ENCODE assay signal across 8 cellular contexts in the genomic region with DNA sequence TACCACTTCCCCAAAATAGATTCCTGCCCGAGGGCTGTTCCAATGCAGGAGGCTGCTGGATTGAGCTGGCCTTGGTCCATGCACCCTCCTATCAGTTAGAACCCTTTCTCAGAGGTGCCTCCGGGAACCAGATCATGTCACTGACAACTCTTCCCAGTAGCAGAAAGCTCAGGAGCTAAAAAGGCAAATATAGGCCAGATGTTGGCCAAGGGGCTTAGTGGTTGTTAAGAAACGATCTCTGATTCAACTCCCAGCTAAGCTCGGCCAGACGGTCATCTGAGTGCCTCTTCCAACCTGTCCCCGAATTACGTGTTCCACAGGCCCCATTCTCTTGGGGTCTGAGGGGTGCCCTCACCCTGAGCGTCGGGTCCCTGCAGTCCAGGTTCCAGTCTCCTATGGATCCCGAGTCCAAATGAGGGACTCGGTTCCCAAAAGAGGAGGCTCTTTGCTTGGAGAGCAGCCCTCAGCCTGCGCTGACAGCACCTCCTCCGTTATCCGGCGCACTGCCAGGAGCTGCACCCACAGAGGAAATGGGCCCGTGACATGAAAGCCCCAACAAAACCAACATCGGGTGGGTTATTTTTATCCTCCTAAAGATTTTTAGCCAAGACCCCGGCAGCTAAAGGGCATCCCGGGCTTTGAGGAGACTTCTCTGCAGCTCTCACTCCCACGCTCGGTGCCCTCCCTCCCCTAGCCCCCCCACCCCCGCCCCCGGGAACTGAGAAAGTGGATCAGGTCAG.
DNase-seq lines count a peak whose midpoint lies in the region; ATAC-seq and TF ChIP-seq lines count a peak whose summit lies in the region.

No MANE protein-coding gene starts in this region.

- DNase-seq in NCI-H526 treated with DMSO at 0.1 percent for 48 hours (lab: John Stamatoyannopoulos, UW), result peak; percentile 27
- DNase-seq in activated gamma-delta T cell treated with anti-CD3 and anti-CD28 coated beads, Interleukin-2, amount 50 U/mL, for 16 hours (ENCODE audit: low read depth), result peak; percentile 44
- no peak for DNase-seq in naive B cell
- DNase-seq in HuH-7 (ENCODE audit: low spot score), result no peak
- no peak for DNase-seq in HAP-1 (ENCODE audit: low spot score in 2 of 2)
- no peak for DNase-seq in HEK293T (ENCODE audit: extremely low spot score)

- peak overlapping the region; percentile 90 for H3K27ac ChIP-seq in DOHH2 (ENCODE audit: low read depth, low read length)

- H3K4me1 ChIP-seq in DOHH2 (ENCODE audit: control insufficient read depth, low read length) (peaks cover 95% of the 10 kb centered on the region), HAP-1 (no peaks in the 10 kb centered on the region)

- H3K4me2 ChIP-seq in DOHH2 (ENCODE audit: low read length), result peak overlapping the region; percentile 97

- H3K4me3 ChIP-seq in DOHH2 (ENCODE audit: low read length) (peak overlapping the region; percentile 79), HAP-1 (no peak overlapping the region)

- H3K27me3 Mint-ChIP-seq in naive B cell, result peaks cover 68 to 82% (median 76%) of the 10 kb centered on the region in 3 donors

- H3F3A ChIP-seq in DOHH2 (ENCODE audit: control insufficient read depth, insufficient read depth), result peaks cover 38% of the 10 kb centered on the region

- peaks cover 16% of the 10 kb centered on the region for H3K79me2 ChIP-seq in DOHH2 (ENCODE audit: control insufficient read depth, low read length)

- H3K4me3 Mint-ChIP-seq in naive B cell, result peak overlapping the region in 6 of 8 donors; percentile 22 to 69 (median 58)

- CTCF ChIA-PET in HEK293T (lab: Yijun Ruan, JAX), result no interaction called here

- H4K20me1 ChIP-seq in DOHH2 (ENCODE audit: control insufficient read depth, insufficient read depth, low read depth, low read length), result no peaks in the 10 kb centered on the region

- POLR2A ChIA-PET in HEK293T (lab: Yijun Ruan, JAX), result interaction anchor here (1.0 kb wide), 1 partner anchor 107 kb away, joined by 3 read pairs; a partner anchor contains a TSS

- H3K4me1 Mint-ChIP-seq in naive B cell, result peaks cover 57 to 62% (median 60%) of the 10 kb centered on the region in 3 donors

- peaks cover 4 to 13% (median 6%) of the 10 kb centered on the region in 7 donors for H3K9me3 Mint-ChIP-seq in naive B cell

- H3K36me3 Mint-ChIP-seq in naive B cell, result peaks cover 0 to 13% of the 10 kb centered on the region in 2 donors

- in situ Hi-C loops in HAP-1 (cut with MboI; ENCODE audit: low sequenced_read_pairs), result no loop called here

- H3K9me2 ChIP-seq in DOHH2 (replicated peaks; ENCODE audit: control insufficient read depth, low read length), result no peaks in the 10 kb centered on the region

- no peaks in the 10 kb centered on the region for H3K27me3 ChIP-seq in DOHH2 (ENCODE audit: control insufficient read depth, low read length)
- no peaks in the 10 kb centered on the region for H3K27me3 ChIP-seq in HAP-1 (ENCODE audit: low read depth)

- TF ChIP-seq CTCF in DOHH2 (IDR thresholded peaks at IDR 0.05; ENCODE audit: low read depth, low read length, poor library complexity, severe bottlenecking), result no peak

- no peaks in the 10 kb centered on the region for H3K9me3 ChIP-seq in DOHH2 (ENCODE audit: control insufficient read depth, insufficient read depth, low read length)
- no peaks in the 10 kb centered on the region for H3K9me3 ChIP-seq in HAP-1

- ATAC-seq in naive B cell (ENCODE audit: low read depth in 2 of 2), result peak in 1 of 2 donors; percentile 29
- no peak for ATAC-seq in HG03520 (IDR thresholded peaks at IDR 0.05; ENCODE audit: unreplicated experiment)

- peak overlapping the region in 1 of 6 donors; percentile 9 for H3K27ac Mint-ChIP-seq in naive B cell

- H3K36me3 ChIP-seq in DOHH2 (ENCODE audit: control insufficient read depth, low read length), result peaks cover 28% of the 10 kb centered on the region
- no peaks in the 10 kb centered on the region for H3K36me3 ChIP-seq in HAP-1 (replicated peaks)

TF ChIP-seq in HEK293T, 16 proteins besides CTCF, POLR2A, EP300 and RAD21:
- TF ChIP-seq FOXK2 (IDR thresholded peaks at IDR 0.05), result no peak
- no peak for TF ChIP-seq SP1 (IDR thresholded peaks at IDR 0.05)
- TF ChIP-seq NFRKB (IDR thresholded peaks at IDR 0.05), result no peak
- TF ChIP-seq BHLHE40 (IDR thresholded peaks at IDR 0.05; ENCODE audit: borderline replicate concordance), result no peak
- TF ChIP-seq HDGF (IDR thresholded peaks at IDR 0.05; ENCODE audit: borderline replicate concordance), result no peak
- no peak for TF ChIP-seq ARNT (IDR thresholded peaks at IDR 0.05)
- TF ChIP-seq TARDBP (IDR thresholded peaks at IDR 0.05), result no peak
- TF ChIP-seq ZNF384 (IDR thresholded peaks at IDR 0.05), result no peak
- no peak for TF ChIP-seq LEF1 (IDR thresholded peaks at IDR 0.05; ENCODE audit: borderline replicate concordance)
- no peak for TF ChIP-seq L3MBTL2 (conservative IDR thresholded peaks at IDR 0.05)
- TF ChIP-seq, protein P1, sequence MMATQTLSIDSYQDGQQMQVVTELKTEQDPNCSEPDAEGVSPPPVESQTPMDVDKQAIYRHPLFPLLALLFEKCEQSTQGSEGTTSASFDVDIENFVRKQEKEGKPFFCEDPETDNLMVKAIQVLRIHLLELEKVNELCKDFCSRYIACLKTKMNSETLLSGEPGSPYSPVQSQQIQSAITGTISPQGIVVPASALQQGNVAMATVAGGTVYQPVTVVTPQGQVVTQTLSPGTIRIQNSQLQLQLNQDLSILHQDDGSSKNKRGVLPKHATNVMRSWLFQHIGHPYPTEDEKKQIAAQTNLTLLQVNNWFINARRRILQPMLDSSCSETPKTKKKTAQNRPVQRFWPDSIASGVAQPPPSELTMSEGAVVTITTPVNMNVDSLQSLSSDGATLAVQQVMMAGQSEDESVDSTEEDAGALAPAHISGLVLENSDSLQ (IDR thresholded peaks at IDR 0.05), result no peak
- no peak for TF ChIP-seq FOXA1 (IDR thresholded peaks at IDR 0.05)
- no peak for TF ChIP-seq CTBP1 (IDR thresholded peaks at IDR 0.05; ENCODE audit: borderline replicate concordance)
- TF ChIP-seq SUZ12 (IDR thresholded peaks at IDR 0.05), result no peak
- no peak for TF ChIP-seq ELF4 (IDR thresholded peaks at IDR 0.05)

Comparison
In these comparisons a context has a peak if more than half of its experiments do, and no peak if none do; other contexts are left out.
1. DNase-seq: peak in NCI-H526 treated with DMSO at 0.1 percent for 48 hours (single experiment) and activated gamma-delta T cell treated with anti-CD3 and anti-CD28 coated beads, Interleukin-2, amount 50 U/mL, for 16 hours (single experiment); none in naive B cell (single experiment), HuH-7 (single experiment), HAP-1 (0 of 2) and HEK293T (single experiment).